12 cellular contexts compared by ENCODE assay signal in the genomic region with DNA sequence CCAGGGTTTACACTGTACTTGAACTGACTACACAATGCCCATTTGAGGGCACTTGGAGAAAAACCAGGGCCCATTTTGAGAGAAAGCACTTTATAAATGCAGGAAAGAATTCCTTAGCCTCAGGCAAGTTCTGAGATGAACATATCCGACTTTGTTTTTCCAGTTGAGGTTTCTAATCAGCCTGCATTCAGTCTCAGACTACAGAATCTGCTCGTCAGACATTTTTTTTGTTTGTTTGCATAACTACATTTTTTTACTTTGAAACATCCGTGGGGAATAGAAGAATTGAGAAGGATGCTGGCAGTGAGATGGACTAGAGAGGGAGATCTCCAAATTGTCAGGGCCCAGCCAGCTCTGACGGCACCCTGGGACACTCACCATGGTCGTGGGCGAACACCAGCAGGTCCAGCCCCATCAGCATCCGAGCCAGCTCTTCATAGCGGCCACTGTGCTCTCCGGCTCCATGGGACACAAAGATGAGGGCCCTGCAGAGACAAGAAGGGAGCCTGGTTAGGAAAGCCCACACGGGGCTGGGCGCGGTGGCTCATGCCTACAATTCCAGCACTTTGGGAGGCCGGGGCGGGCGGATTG. TPM values are rescaled to one million over a fixed set of nuclear protein-coding genes. Genes with fewer than 3 reads are reported as not detected.
DNase-seq lines count a peak whose midpoint lies in the region; ATAC-seq lines count a peak whose summit lies in the region.
"Had no signal": no experiment of that assay in that cellular context is flagged by ENCODE, and none has a peak within 500 bp of the region (broad histone marks: within the 10 kb centered on the region; RNA-seq: fewer than 3 reads in every experiment).

No MANE protein-coding gene starts in this region.

- H3K4me1 ChIP-seq in adipocyte (ENCODE audit: control insufficient read depth, insufficient read depth, low read length) (peaks cover 44% of the 10 kb centered on the region), skeletal muscle satellite cell (ENCODE audit: control insufficient read depth, insufficient read depth, low read length) (peaks cover 41% of the 10 kb centered on the region)

- ATAC-seq in Right ventricle myocardium superior (ENCODE audit: poor library complexity): peak; percentile 53
- ATAC-seq in GM18909 (IDR thresholded peaks at IDR 0.05; ENCODE audit: poor library complexity, unreplicated experiment): no peak
- ATAC-seq: mucosa of descending colon had no signal

- H3K4me3 ChIP-seq in adipocyte (ENCODE audit: low read length): peak overlapping the region; percentile 59
- H3K4me3 ChIP-seq in skeletal muscle satellite cell (ENCODE audit: low read length): no peak overlapping the region
- H3K4me3 ChIP-seq: adrenal gland, mucosa of descending colon had no signal

- H3K9me3 ChIP-seq in adipocyte (ENCODE audit: control insufficient read depth, low read length): peaks cover 7% of the 10 kb centered on the region
- no peaks in the 10 kb centered on the region for H3K9me3 ChIP-seq in skeletal muscle satellite cell (replicated peaks; ENCODE audit: low read length)
- H3K9me3 ChIP-seq: adrenal gland, mucosa of descending colon had no signal

- DNase-seq in DMS79 (lab: John Stamatoyannopoulos, UW) (peak; percentile 94), adipocyte (ENCODE audit: low read depth) (peak; percentile 97), Right ventricle myocardium superior (peak; percentile 59), HPDE6-E6E7 (ENCODE audit: extremely low spot score) (no peak), GM19238 (ENCODE audit: insufficient read length, low spot score) (no peak)
- no peak for DNase-seq in activated effector memory CD4-positive, alpha-beta T cell treated with anti-CD3 and anti-CD28 coated beads, Interleukin-2, amount 50 U/mL, for 16 hours
- DNase-seq: NCI-H510A; stimulated activated CD4-positive, alpha-beta T cell treated with anti-CD3 and anti-CD28 coated beads, Interleukin-12 subunit alpha, Interleukin-12 subunit beta, amount 100 ng/mL, for 4 hours had no signal

- H3K27me3 ChIP-seq in adipocyte (replicated peaks; ENCODE audit: control insufficient read depth, insufficient read depth, low read length) (no peaks in the 10 kb centered on the region), skeletal muscle satellite cell (ENCODE audit: control insufficient read depth, insufficient read depth, low read length) (no peaks in the 10 kb centered on the region)
- H3K27me3 ChIP-seq: adrenal gland had no signal

- intact Hi-C loops in Right ventricle myocardium superior (cut with DNase I): no loop called here

- H3K9ac ChIP-seq in adipocyte (ENCODE audit: low read length) (peak overlapping the region; percentile 69), skeletal muscle satellite cell (ENCODE audit: low read depth, low read length) (peak overlapping the region; percentile 52)

- H3K4me2 ChIP-seq in skeletal muscle satellite cell (ENCODE audit: low read length): peak overlapping the region; percentile 32

- H3K36me3 ChIP-seq in adipocyte (ENCODE audit: control insufficient read depth, insufficient read depth, low read length, severe bottlenecking) (peaks cover 12% of the 10 kb centered on the region), skeletal muscle satellite cell (ENCODE audit: insufficient read depth, low read length) (peaks cover 30% of the 10 kb centered on the region)
- H3K36me3 ChIP-seq: adrenal gland had no signal

RNA-seq across cellular contexts. Expression of a gene that starts 40.8 kb away (rescaled TPM):
- 83.5 TPM for total RNA-seq in Right ventricle myocardium superior
- 34.0 and 68.8 TPM in 2 replicates for total RNA-seq in skeletal muscle satellite cell (2012; rRNA removed)

Comparison
In these comparisons a context has a peak if more than half of its experiments do, and no peak if none do; other contexts are left out.
1. DNase-seq: peak in DMS79 (single experiment), adipocyte (single experiment) and Right ventricle myocardium superior (single experiment); none in HPDE6-E6E7 (single experiment), GM19238 (single experiment) and activated effector memory CD4-positive, alpha-beta T cell treated with anti-CD3 and anti-CD28 coated beads, Interleukin-2, amount 50 U/mL, for 16 hours (single experiment).